Comparison of ENCODE assay signal across 27 cellular contexts in genomic region chr18:35205199-35205712, GRCh38.
"Had no signal": no experiment of that assay in that cellular context is flagged by ENCODE, and none has a peak within 500 bp of the region (broad histone marks: within the 10 kb centered on the region; RNA-seq: fewer than 3 reads in every experiment).

No MANE protein-coding gene starts in this region.

- H3K4me3 ChIP-seq: hepatocyte, left ventricle myocardium inferior, lung, mucosa of descending colon, pancreas, prostate gland, sigmoid colon, spleen, suprapubic skin, thoracic aorta, tibial artery, uterus had no signal

- H3K4me3 Mint-ChIP-seq: memory B cell; naive thymus-derived CD4-positive, alpha-beta T cell; natural killer cell treated with Interleukin-12 subunit alpha and Interleukin-12 subunit beta and Interleukin-15 and Interleukin-18, amount 100 ng/mL, for 72 hours; stimulated activated effector memory CD8-positive, alpha-beta T cell treated with anti-CD3 and anti-CD28 coated beads, Interleukin-12 subunit alpha, Interleukin-12 subunit beta, amount 100 ng/mL, for 72 hours; stimulated activated naive CD8-positive, alpha-beta T cell treated with anti-CD3 and anti-CD28 coated beads, Interleukin-15, Interleukin-2, amounts not matched to agents 100 ng/mL and 50 ng/mL, for 24 hours had no signal

- H3K27me3 Mint-ChIP-seq: stimulated activated naive CD8-positive, alpha-beta T cell treated with anti-CD3 and anti-CD28 coated beads, Interleukin-15, Interleukin-2, amounts not matched to agents 100 ng/mL and 50 ng/mL, for 24 hours had no signal

- H3K36me3 ChIP-seq: left ventricle myocardium inferior, pancreas, prostate gland, sigmoid colon, spleen, suprapubic skin, thoracic aorta, tibial artery, uterus had no signal

- FAIRE-seq: pancreas, small intestine had no signal

- H3K4me1 Mint-ChIP-seq: memory B cell; naive thymus-derived CD4-positive, alpha-beta T cell; stimulated activated effector memory CD8-positive, alpha-beta T cell treated with anti-CD3 and anti-CD28 coated beads, Interleukin-12 subunit alpha, Interleukin-12 subunit beta, amount 100 ng/mL, for 72 hours had no signal

- H3K36me3 Mint-ChIP-seq: stimulated activated effector memory CD8-positive, alpha-beta T cell treated with anti-CD3 and anti-CD28 coated beads, Interleukin-12 subunit alpha, Interleukin-12 subunit beta, amount 100 ng/mL, for 72 hours had no signal

- H3K9me3 ChIP-seq: mucosa of descending colon, pancreas, prostate gland, sigmoid colon, spleen, thoracic aorta, tibial artery, uterus had no signal

- DNase-seq: islet precursor cell; left ventricle myocardium inferior; midbrain; mucosa of descending colon; naive thymus-derived CD4-positive, alpha-beta T cell; nucleus accumbens; pancreas; posterior cingulate gyrus; retina; right cardiac atrium; sigmoid colon; small intestine; spleen; stimulated activated CD4-positive, alpha-beta T cell treated with anti-CD3 and anti-CD28 coated beads, Interleukin-4, amount 100 ng/mL, for 24 hours; stimulated activated naive CD4-positive, alpha-beta T cell; tibial artery; trophoblast cell; uterus had no signal

- H3K27ac ChIP-seq: hepatocyte, left ventricle myocardium inferior, pancreas, prostate gland, sigmoid colon, spleen, suprapubic skin, thoracic aorta, tibial artery, uterus had no signal

- H3K4me1 ChIP-seq: pancreas, prostate gland, spleen, tibial artery, uterus had no signal

- H3K9me3 Mint-ChIP-seq: natural killer cell treated with Interleukin-12 subunit alpha and Interleukin-12 subunit beta and Interleukin-15 and Interleukin-18, amount 100 ng/mL, for 72 hours had no signal

- H3K27ac Mint-ChIP-seq: memory B cell; natural killer cell treated with Interleukin-12 subunit alpha and Interleukin-12 subunit beta and Interleukin-15 and Interleukin-18, amount 100 ng/mL, for 72 hours; stimulated activated effector memory CD8-positive, alpha-beta T cell treated with anti-CD3 and anti-CD28 coated beads, Interleukin-12 subunit alpha, Interleukin-12 subunit beta, amount 100 ng/mL, for 72 hours; stimulated activated naive CD8-positive, alpha-beta T cell treated with anti-CD3 and anti-CD28 coated beads, Interleukin-15, Interleukin-2, amounts not matched to agents 100 ng/mL and 50 ng/mL, for 24 hours had no signal
